ENCODE assay signal across 35 cellular contexts in genomic region chr2:15607709-15608391, GRCh38.
"Had no signal": no experiment of that assay in that cellular context is flagged by ENCODE, and none has a peak within 500 bp of the region (broad histone marks: within the 10 kb centered on the region; RNA-seq: fewer than 3 reads in every experiment).

No MANE protein-coding gene starts in this region.

- ATAC-seq: activated CD8-positive, alpha-beta T cell treated with anti-CD3 and anti-CD28 coated beads for 36 hours; activated naive CD4-positive, alpha-beta T cell treated with anti-CD3 and anti-CD28 coated beads, Interleukin-2, amount 50 U/mL, for 72 hours; activated T-cell treated with anti-CD3 and anti-CD28 coated beads, Interleukin-2, amount 50 U/mL, for 4 hours; activated T-cell treated with anti-CD3 and anti-CD28 coated beads, Interleukin-2, amount 50 U/mL, for 72 hours; activated T-helper 17 cell treated with anti-CD3 and anti-CD28 coated beads, Interleukin-2, amount 50 U/mL, for 72 hours; body of pancreas; T-helper 17 cell had no signal

- DNase-seq: activated B cell treated with CpG ODN at 0.5 μM for 24 hours; activated CD4-positive, alpha-beta memory T cell treated with anti-CD3 and anti-CD28 coated beads for 36 hours; activated CD4-positive, alpha-beta T cell treated with anti-CD3 and anti-CD28 coated beads for 4 hours; activated CD4-positive, alpha-beta T cell treated with anti-CD3 and anti-CD28 coated beads, Interleukin-2, amount 10 ng/mL, durations not matched to agents 24 days and 14 days; activated CD4-positive, alpha-beta T cell treated with anti-CD3 and anti-CD28 coated beads, Interleukin-2, amount 50 U/mL, for 1 hour; activated CD4-positive, alpha-beta T cell treated with anti-CD3 and anti-CD28 coated beads, Interleukin-2, amount 50 U/mL, for 4 hours; activated CD4-positive, CD25-positive, alpha-beta regulatory T cell treated with anti-CD3 and anti-CD28 coated beads, Interleukin-2, amount 50 U/mL, for 72 hours; activated CD8-positive, alpha-beta memory T cell treated with anti-CD3 and anti-CD28 coated beads, Interleukin-2, amount 50 U/mL, for 4 hours; activated CD8-positive, alpha-beta T cell treated with anti-CD3 and anti-CD28 coated beads for 36 hours; activated effector memory CD4-positive, alpha-beta T cell treated with anti-CD3 and anti-CD28 coated beads, Interleukin-2, amount 50 U/mL, for 16 hours; activated gamma-delta T cell treated with Interleukin-2 at 50 U/mL for 16 hours; activated naive CD4-positive, alpha-beta T cell; activated naive CD4-positive, alpha-beta T cell treated with anti-CD3 and anti-CD28 coated beads for 36 hours; activated naive CD4-positive, alpha-beta T cell treated with anti-CD3 and anti-CD28 coated beads, Interleukin-2, amount 50 U/mL, for 16 hours; activated naive CD8-positive, alpha-beta T cell treated with anti-CD3 and anti-CD28 coated beads for 36 hours; activated T-cell treated with anti-CD3 and anti-CD28 coated beads for 4 hours; activated T-cell treated with anti-CD3 and anti-CD28 coated beads, Interleukin-2, amount 50 U/mL, for 1 hour; activated T-cell treated with anti-CD3 and anti-CD28 coated beads, Interleukin-2, amount 50 U/mL, for 4 hours; activated T-cell treated with anti-CD3 and anti-CD28 coated beads, Interleukin-2, amount 50 U/mL, for 72 hours; adrenal gland; amniotic stem cell; aorta; body of pancreas; brain microvascular endothelial cell; central memory CD4-positive, alpha-beta T cell; T-helper 17 cell; T-helper 9 cell had no signal

- H3K4me1 ChIP-seq: adrenal gland, body of pancreas, breast epithelium had no signal

- H3K27me3 ChIP-seq: adrenal gland, body of pancreas, brain microvascular endothelial cell, breast epithelium had no signal

- FAIRE-seq: astrocyte, TTC549 had no signal

- H3K27ac ChIP-seq: adrenal gland, body of pancreas, brain microvascular endothelial cell, breast epithelium, VCaP had no signal

- H3K9me3 ChIP-seq: adrenal gland, body of pancreas, breast epithelium had no signal

- H3K4me3 Mint-ChIP-seq: activated B cell treated with CpG ODN at 0.5 μM for 24 hours; activated CD4-positive, alpha-beta memory T cell treated with anti-CD3 and anti-CD28 coated beads for 36 hours; activated CD4-positive, alpha-beta T cell treated with anti-CD3 and anti-CD28 coated beads, Interleukin-2, amount 10 ng/mL, durations not matched to agents 24 days and 14 days; activated CD8-positive, alpha-beta T cell treated with anti-CD3 and anti-CD28 coated beads for 36 hours; activated naive CD4-positive, alpha-beta T cell treated with anti-CD3 and anti-CD28 coated beads for 36 hours; activated naive CD8-positive, alpha-beta T cell treated with anti-CD3 and anti-CD28 coated beads for 36 hours; activated T-cell treated with anti-CD3 and anti-CD28 coated beads, Interleukin-2, amount 50 U/mL, for 4 hours; activated T-cell treated with anti-CD3 and anti-CD28 coated beads, Interleukin-2, amount 50 U/mL, for 72 hours; activated T-helper 1 cell treated with anti-CD3 and anti-CD28 coated beads, Interleukin-12 subunit alpha, Interleukin-12 subunit beta, Interleukin-2, Interleukin-4 antibody, amounts not matched to agents 30 ng/mL and 10 ng/mL and 1 ng/mL, durations not matched to agents 14 hours and 24 hours and 36 hours; activated T-helper 17 cell treated with anti-CD3 and anti-CD28 coated beads, Interleukin-2, amount 50 U/mL, for 72 hours; T-helper 17 cell; T-helper 2 cell treated with Interferon-gamma antibody and Interleukin-4, amounts not matched to agents 5 μg/mL and 100 μg/mL, for 36 hours had no signal

- H3K9me3 Mint-ChIP-seq: activated B cell treated with CpG ODN at 0.5 μM for 24 hours; activated CD4-positive, alpha-beta memory T cell treated with anti-CD3 and anti-CD28 coated beads for 36 hours; activated CD4-positive, alpha-beta T cell treated with anti-CD3 and anti-CD28 coated beads, Interleukin-2, amount 10 ng/mL, durations not matched to agents 24 days and 14 days; activated CD8-positive, alpha-beta T cell treated with anti-CD3 and anti-CD28 coated beads for 36 hours; activated naive CD4-positive, alpha-beta T cell treated with anti-CD3 and anti-CD28 coated beads for 36 hours; activated naive CD4-positive, alpha-beta T cell treated with anti-CD3 and anti-CD28 coated beads, Interleukin-2, amount 50 U/mL, for 72 hours; activated naive CD8-positive, alpha-beta T cell treated with anti-CD3 and anti-CD28 coated beads for 36 hours; activated T-cell treated with anti-CD3 and anti-CD28 coated beads, Interleukin-2, amount 50 U/mL, for 4 hours; activated T-cell treated with anti-CD3 and anti-CD28 coated beads, Interleukin-2, amount 50 U/mL, for 72 hours; activated T-helper 1 cell treated with anti-CD3 and anti-CD28 coated beads, Interleukin-12 subunit alpha, Interleukin-12 subunit beta, Interleukin-2, Interleukin-4 antibody, amounts not matched to agents 30 ng/mL and 10 ng/mL and 1 ng/mL, durations not matched to agents 14 hours and 24 hours and 36 hours; activated T-helper 17 cell treated with anti-CD3 and anti-CD28 coated beads, Interleukin-2, amount 50 U/mL, for 72 hours; T-helper 2 cell treated with Interferon-gamma antibody and Interleukin-4, amounts not matched to agents 5 μg/mL and 100 μg/mL, for 36 hours had no signal

- H3K27me3 Mint-ChIP-seq: activated B cell treated with CpG ODN at 0.5 μM for 24 hours; activated CD4-positive, alpha-beta memory T cell treated with anti-CD3 and anti-CD28 coated beads for 36 hours; activated CD4-positive, alpha-beta T cell treated with anti-CD3 and anti-CD28 coated beads, Interleukin-2, amount 10 ng/mL, durations not matched to agents 24 days and 14 days; activated CD8-positive, alpha-beta T cell treated with anti-CD3 and anti-CD28 coated beads for 36 hours; activated naive CD8-positive, alpha-beta T cell treated with anti-CD3 and anti-CD28 coated beads for 36 hours; activated T-helper 17 cell treated with anti-CD3 and anti-CD28 coated beads, Interleukin-2, amount 50 U/mL, for 72 hours; T-helper 17 cell had no signal

- H3K4me1 Mint-ChIP-seq: activated B cell treated with CpG ODN at 0.5 μM for 24 hours; activated CD4-positive, alpha-beta T cell treated with anti-CD3 and anti-CD28 coated beads, Interleukin-2, amount 10 ng/mL, durations not matched to agents 24 days and 14 days; activated naive CD8-positive, alpha-beta T cell treated with anti-CD3 and anti-CD28 coated beads for 36 hours had no signal

- H3K27ac Mint-ChIP-seq: activated B cell treated with CpG ODN at 0.5 μM for 24 hours; activated CD4-positive, alpha-beta memory T cell treated with anti-CD3 and anti-CD28 coated beads for 36 hours; activated CD4-positive, alpha-beta T cell treated with anti-CD3 and anti-CD28 coated beads, Interleukin-2, amount 10 ng/mL, durations not matched to agents 24 days and 14 days; activated CD8-positive, alpha-beta T cell treated with anti-CD3 and anti-CD28 coated beads for 36 hours; activated naive CD4-positive, alpha-beta T cell treated with anti-CD3 and anti-CD28 coated beads for 36 hours; activated naive CD4-positive, alpha-beta T cell treated with anti-CD3 and anti-CD28 coated beads, Interleukin-2, amount 50 U/mL, for 72 hours; activated naive CD8-positive, alpha-beta T cell treated with anti-CD3 and anti-CD28 coated beads for 36 hours; activated T-cell treated with anti-CD3 and anti-CD28 coated beads, Interleukin-2, amount 50 U/mL, for 72 hours; activated T-helper 1 cell treated with anti-CD3 and anti-CD28 coated beads, Interleukin-12 subunit alpha, Interleukin-12 subunit beta, Interleukin-2, Interleukin-4 antibody, amounts not matched to agents 30 ng/mL and 10 ng/mL and 1 ng/mL, durations not matched to agents 14 hours and 24 hours and 36 hours; activated T-helper 17 cell treated with anti-CD3 and anti-CD28 coated beads, Interleukin-2, amount 50 U/mL, for 72 hours; T-helper 17 cell; T-helper 2 cell treated with Interferon-gamma antibody and Interleukin-4, amounts not matched to agents 5 μg/mL and 100 μg/mL, for 36 hours had no signal

- H3K4me3 ChIP-seq: adrenal gland, body of pancreas, breast epithelium had no signal
